17 cellular contexts compared by ENCODE assay signal in genomic region chr5:145178667-145179523, GRCh38.
DNase-seq lines count a peak whose midpoint lies in the region; ATAC-seq and TF ChIP-seq lines count a peak whose summit lies in the region.
"Had no signal": no experiment of that assay in that cellular context is flagged by ENCODE, and none has a peak within 500 bp of the region (broad histone marks: within the 10 kb centered on the region; RNA-seq: fewer than 3 reads in every experiment).

No MANE protein-coding gene starts in this region.

- H3K9me3 ChIP-seq in GM23248 (ENCODE audit: low read depth) = no peaks in the 10 kb centered on the region
- no peaks in the 10 kb centered on the region for H3K9me3 ChIP-seq in body of pancreas
- H3K9me3 ChIP-seq: adrenal gland, BE2C, prostate gland, thoracic aorta had no signal

- intact Hi-C loops in body of pancreas (cut with DNase I) = no loop called here

- H3K27me3 Mint-ChIP-seq in nephron (ENCODE audit: low read depth) = no peaks in the 10 kb centered on the region

- no peaks in the 10 kb centered on the region for H3K9me2 ChIP-seq in GM23248 (ENCODE audit: insufficient read depth)

- H3K4me1 ChIP-seq in GM23248 (ENCODE audit: insufficient read depth) (peaks cover 15% of the 10 kb centered on the region), body of pancreas (no peaks in the 10 kb centered on the region)
- H3K4me1 ChIP-seq: adrenal gland, BE2C, prostate gland had no signal

- H3K79me2 ChIP-seq in GM23248 (ENCODE audit: insufficient read depth) = no peaks in the 10 kb centered on the region

- H3K4me2 ChIP-seq in GM23248 (ENCODE audit: unreplicated experiment) = no peak overlapping the region

- no peak overlapping the region for H3K27ac ChIP-seq in GM23248
- no peak overlapping the region for H3K27ac ChIP-seq in body of pancreas
- H3K27ac ChIP-seq: adrenal gland, prostate gland, thoracic aorta had no signal

- H2AFZ ChIP-seq in GM23248 = no peak overlapping the region

- H3F3A ChIP-seq in GM23248 (ENCODE audit: insufficient read depth) = no peaks in the 10 kb centered on the region

- H3K4me3 ChIP-seq in GM23248 = no peak overlapping the region
- H3K4me3 ChIP-seq in fibroblast of pulmonary artery (replicated peaks; ENCODE audit: low read depth, low read length) = no peak overlapping the region
- no peak overlapping the region for H3K4me3 ChIP-seq in body of pancreas
- H3K4me3 ChIP-seq: adrenal gland, lung, prostate gland, thoracic aorta had no signal

- no peaks in the 10 kb centered on the region for H4K20me1 ChIP-seq in GM23248 (ENCODE audit: insufficient read depth)

- ATAC-seq in body of pancreas = no peak
- ATAC-seq: natural killer cell had no signal

- no peak for TF ChIP-seq POLR2A in body of pancreas (IDR thresholded peaks at IDR 0.05)

- peak overlapping the region; percentile 24 to 81 (median 54) for H3K27ac Mint-ChIP-seq in nephron
- H3K27ac Mint-ChIP-seq: natural killer cell had no signal

- H3K4me3 Mint-ChIP-seq in nephron = no peak overlapping the region
- H3K4me3 Mint-ChIP-seq: natural killer cell had no signal

- peak; percentile 6 for DNase-seq in GM23248
- DNase-seq in NCI-H226 = peak; percentile 41
- DNase-seq in fibroblast of pulmonary artery (ENCODE audit: low read depth) = peak; percentile 62
- DNase-seq in NCI-H1417 treated with DMSO at 0.1 percent for 48 hours (lab: John Stamatoyannopoulos, UW) = no peak
- DNase-seq in NCI-H748 treated with DMSO at 0.1 percent for 48 hours (lab: John Stamatoyannopoulos, UW) = no peak
- DNase-seq in NCI-H2227 (lab: John Stamatoyannopoulos, UW; ENCODE audit: unreplicated experiment) = no peak
- no peak for DNase-seq in body of pancreas
- DNase-seq: adrenal gland, BE2C, natural killer cell, NCI-H1105 treated with DMSO at 0.1 percent for 48 hours, NCI-H2171, SHP77 treated with DMSO at 0.1 percent for 48 hours had no signal

- H3K27me3 ChIP-seq in GM23248 (replicated peaks; ENCODE audit: insufficient read depth) = no peaks in the 10 kb centered on the region
- no peaks in the 10 kb centered on the region for H3K27me3 ChIP-seq in body of pancreas
- H3K27me3 ChIP-seq: adrenal gland, BE2C had no signal

- TF ChIP-seq CTCF in fibroblast of pulmonary artery (IDR thresholded peaks at IDR 0.05; ENCODE audit: low read length, missing control alignments) (no peak), nephron (IDR thresholded peaks at IDR 0.05; ENCODE audit: unreplicated experiment in 3 of 3) (no peak), body of pancreas (IDR thresholded peaks at IDR 0.05) (no peak)

- no peak overlapping the region for H3K9ac ChIP-seq in GM23248

- in situ Hi-C loops in GM23248 (cut with MboI) = no loop called here

- 28 to 44% methylated on average over 3 of the region's 3 CpGs for WGBS in GM23248 (ENCODE audit: low coverage in 1 of 2, low lambda C conversion rate in 2 of 2, missing lambda C conversion rate in 2 of 2), 2 experiments
- 61 to 68% methylated on average over 3 of the region's 3 CpGs for WGBS in body of pancreas, 2 donors

- no peaks in the 10 kb centered on the region for H3K36me3 Mint-ChIP-seq in nephron (ENCODE audit: low read depth)
- H3K36me3 Mint-ChIP-seq: natural killer cell had no signal

- no peaks in the 10 kb centered on the region for H3K9me3 Mint-ChIP-seq in nephron

- H3K36me3 ChIP-seq in GM23248 (ENCODE audit: low read depth) (no peaks in the 10 kb centered on the region), body of pancreas (replicated peaks in 1 of 2; ENCODE audit: insufficient read depth in 1 of 2, low read depth in 2 of 2) (no peaks in the 10 kb centered on the region)
- H3K36me3 ChIP-seq: adrenal gland, BE2C, prostate gland, thoracic aorta had no signal

- H3K4me1 Mint-ChIP-seq in nephron = peaks cover 8% of the 10 kb centered on the region
- H3K4me1 Mint-ChIP-seq: natural killer cell had no signal

Comparison
In these comparisons a context has a peak if more than half of its experiments do, and no peak if none do; other contexts are left out.
1. DNase-seq: peak in GM23248 (single experiment), NCI-H226 (single experiment) and fibroblast of pulmonary artery (single experiment); none in NCI-H1417 treated with DMSO at 0.1 percent for 48 hours (single experiment), NCI-H748 treated with DMSO at 0.1 percent for 48 hours (single experiment), NCI-H2227 (single experiment) and body of pancreas (0 of 4).